27 cellular contexts compared by ENCODE assay signal in genomic region chr20:57122481-57123138, GRCh38.
"Had no signal": no experiment of that assay in that cellular context is flagged by ENCODE, and none has a peak within 500 bp of the region (broad histone marks: within the 10 kb centered on the region; RNA-seq: fewer than 3 reads in every experiment).

No MANE protein-coding gene starts in this region.

- H3K4me3 ChIP-seq: coronary artery, esophagus muscularis mucosa, lung, pancreas, smooth muscle cell, suprapubic skin, transverse colon, vagina had no signal

- H3K27ac ChIP-seq: coronary artery, esophagus muscularis mucosa, foreskin keratinocyte, neutrophil, pancreas, suprapubic skin, transverse colon, vagina had no signal

- H3K4me1 Mint-ChIP-seq: immature natural killer cell; stimulated activated naive CD8-positive, alpha-beta T cell treated with anti-CD3 and anti-CD28 coated beads, Interleukin-15, amount 100 ng/mL, for 72 hours had no signal

- H3K4me2 ChIP-seq: smooth muscle cell had no signal

- H3K9me3 ChIP-seq: esophagus muscularis mucosa, neutrophil, pancreas, suprapubic skin, transverse colon, vagina had no signal

- H3K9me3 Mint-ChIP-seq: immature natural killer cell; stimulated activated naive CD8-positive, alpha-beta T cell treated with anti-CD3 and anti-CD28 coated beads, Interleukin-15, amount 100 ng/mL, for 72 hours had no signal

- H3K36me3 Mint-ChIP-seq: immature natural killer cell; memory B cell; naive thymus-derived CD4-positive, alpha-beta T cell had no signal

- H3K36me3 ChIP-seq: esophagus muscularis mucosa, neutrophil, pancreas, suprapubic skin, transverse colon, vagina had no signal

- H3K4me3 Mint-ChIP-seq: immature natural killer cell; memory B cell; naive thymus-derived CD4-positive, alpha-beta T cell; stimulated activated naive CD8-positive, alpha-beta T cell treated with anti-CD3 and anti-CD28 coated beads, Interleukin-15, amount 100 ng/mL, for 72 hours had no signal

- H3K4me1 ChIP-seq: esophagus muscularis mucosa, foreskin keratinocyte, pancreas, suprapubic skin, transverse colon, vagina had no signal

- ATAC-seq: foreskin keratinocyte; left lobe of liver; naive thymus-derived CD4-positive, alpha-beta T cell; pancreas; sciatic nerve; stimulated activated naive CD8-positive, alpha-beta T cell treated with anti-CD3 and anti-CD28 coated beads, Interleukin-15, amount 100 ng/mL, for 72 hours had no signal

- FAIRE-seq: endothelial cell of umbilical vein, keratinocyte, pancreas had no signal

- H3K27me3 ChIP-seq: suprapubic skin, transverse colon, vagina had no signal

- H3K27ac Mint-ChIP-seq: immature natural killer cell; memory B cell; naive thymus-derived CD4-positive, alpha-beta T cell had no signal

- DNase-seq: dermis blood vessel endothelial cell; effector memory CD4-positive, alpha-beta T cell; foreskin keratinocyte; hypothalamus; immature natural killer cell; naive thymus-derived CD4-positive, alpha-beta T cell; pancreas; retina; stimulated activated CD4-positive, alpha-beta T cell treated with anti-CD3 and anti-CD28 coated beads, Interleukin-12 subunit alpha, Interleukin-12 subunit beta, amount 100 ng/mL, for 4 hours; stimulated activated CD4-positive, alpha-beta T cell treated with anti-CD3 and anti-CD28 coated beads, Interleukin-1b, Interleukin-23, amount 100 ng/mL, for 48 hours; stimulated activated CD4-positive, alpha-beta T cell treated with anti-CD3 and anti-CD28 coated beads, Interleukin-4, amount 100 ng/mL, for 1 hour; stimulated activated CD8-positive, alpha-beta memory T cell treated with anti-CD3 and anti-CD28 coated beads, Interleukin-4, amount 100 ng/mL, for 48 hours; stimulated activated naive CD4-positive, alpha-beta T cell; stimulated activated naive CD8-positive, alpha-beta T cell treated with anti-CD3 and anti-CD28 coated beads, Interleukin-15, amount 100 ng/mL, for 72 hours; transverse colon had no signal
